In genomic region chr16:50267151-50267631, GRCh38 we compare ENCODE assay signal across 9 cellular contexts. TPM values are rescaled to one million over a fixed set of nuclear protein-coding genes. Genes with fewer than 3 reads are reported as not detected.
DNase-seq lines count a peak whose midpoint lies in the region; ATAC-seq and TF ChIP-seq lines count a peak whose summit lies in the region.
"Had no signal": no experiment of that assay in that cellular context is flagged by ENCODE, and none has a peak within 500 bp of the region (broad histone marks: within the 10 kb centered on the region; RNA-seq: fewer than 3 reads in every experiment).

No MANE protein-coding gene starts in this region.

- H3K4me2 ChIP-seq in mesenchymal stem cell (ENCODE audit: low read length, poor library complexity, severe bottlenecking), result no peak overlapping the region

- whole genome bisulfite sequencing in mesenchymal stem cell, result 91% methylated on average over 6 of the region's 8 CpGs

- TF ChIP-seq CTCF in AG04450 (IDR thresholded peaks at IDR 0.05; ENCODE audit: low read depth, low read length) (no peak), HFF-Myc (IDR thresholded peaks at IDR 0.05; ENCODE audit: low read depth, low read length, missing control alignments) (no peak)

- no peak for ATAC-seq in activated T-helper 17 cell treated with anti-CD3 and anti-CD28 coated beads, Interleukin-2, amount 50 U/mL, for 72 hours (replicated peaks)
- ATAC-seq in GM19452 (IDR thresholded peaks at IDR 0.05; ENCODE audit: unreplicated experiment), result no peak
- ATAC-seq in HG02642 (IDR thresholded peaks at IDR 0.05; ENCODE audit: poor library complexity, unreplicated experiment), result no peak

- H3K27ac ChIP-seq in AG04450 (ENCODE audit: low read depth, low read length) (no peak overlapping the region), mesenchymal stem cell (ENCODE audit: low read length, poor library complexity, severe bottlenecking) (no peak overlapping the region)

- H2BK15ac ChIP-seq in mesenchymal stem cell (ENCODE audit: low read depth, poor library complexity, severe bottlenecking), result peak overlapping the region; percentile 31

- H3K36me3 ChIP-seq in mesenchymal stem cell (ENCODE audit: control insufficient read depth in 1 of 2, insufficient read depth in 2 of 2, low read depth in 1 of 2, low read length in 2 of 2), result peaks cover 0 to 7% of the 10 kb centered on the region in 2 experiments

- H3K9ac ChIP-seq in mesenchymal stem cell (ENCODE audit: low read length), result peak overlapping the region; percentile 90

- no peak overlapping the region for H2BK5ac ChIP-seq in mesenchymal stem cell (ENCODE audit: low read depth, low read length, poor library complexity, severe bottlenecking)

- H3K4me3 ChIP-seq in AG04450 (ENCODE audit: low read depth, low read length) (peak overlapping the region; percentile 62; the same call in 1 of the 2 replicates), HFF-Myc (replicated peaks; ENCODE audit: low read depth, low read length) (peak overlapping the region; percentile 61), mesenchymal stem cell (ENCODE audit: insufficient read depth in 1 of 2, low read depth in 1 of 2, low read length in 2 of 2) (peak overlapping the region in 1 of 2 experiments; percentile 80)

- H2AK5ac ChIP-seq in mesenchymal stem cell (ENCODE audit: low read length, severe bottlenecking), result peak overlapping the region; percentile 20

- peak overlapping the region; percentile 45 for H4K91ac ChIP-seq in mesenchymal stem cell (ENCODE audit: low read length)

- peak overlapping the region in 1 of 2 experiments; percentile 70 for H3K18ac ChIP-seq in mesenchymal stem cell (ENCODE audit: low read depth in 1 of 2, low read length in 2 of 2)

- H3K4me3 Mint-ChIP-seq in activated T-helper 17 cell treated with anti-CD3 and anti-CD28 coated beads, Interleukin-2, amount 50 U/mL, for 72 hours, result peak overlapping the region; percentile 96

- no peak overlapping the region for H3K23ac ChIP-seq in mesenchymal stem cell (ENCODE audit: low read length in 2 of 2)

- H3K14ac ChIP-seq in mesenchymal stem cell (ENCODE audit: low read length in 2 of 2), result peak overlapping the region in 1 of 2 experiments; percentile 61

- peak overlapping the region in 1 of 2 experiments; percentile 13 for H3K4ac ChIP-seq in mesenchymal stem cell (ENCODE audit: low read depth in 1 of 2, low read length in 2 of 2)

- peaks cover 24% of the 10 kb centered on the region for H3K4me1 ChIP-seq in mesenchymal stem cell (ENCODE audit: control insufficient read depth, insufficient read depth, low read depth, low read length)

- no peaks in the 10 kb centered on the region for H3K9me3 Mint-ChIP-seq in activated T-helper 17 cell treated with anti-CD3 and anti-CD28 coated beads, Interleukin-2, amount 50 U/mL, for 72 hours

- no peak overlapping the region for H2AFZ ChIP-seq in mesenchymal stem cell (ENCODE audit: low read depth, low read length)

- H3K27me3 Mint-ChIP-seq in activated T-helper 17 cell treated with anti-CD3 and anti-CD28 coated beads, Interleukin-2, amount 50 U/mL, for 72 hours, result no peaks in the 10 kb centered on the region

- H4K8ac ChIP-seq in mesenchymal stem cell (ENCODE audit: low read length), result peak overlapping the region; percentile 45

- POLR2A ChIA-PET in AG04450 (lab: Yijun Ruan, JAX), result no interaction called here

- H2BK12ac ChIP-seq in mesenchymal stem cell (ENCODE audit: low read length in 2 of 2), result peak overlapping the region; percentile 18 to 65

- DNase-seq in AG04450 (ENCODE audit: low read depth, low spot score) (no peak), HFF-Myc (ENCODE audit: extremely low read depth, low read depth) (no peak), mesenchymal stem cell (no peak), NCI-H1105 treated with DMSO at 0.1 percent for 48 hours (lab: John Stamatoyannopoulos, UW) (no peak), T1000 (lab: John Stamatoyannopoulos, UW) (no peak)
- DNase-seq: NCI-H345 had no signal

- H3K36me3 Mint-ChIP-seq in activated T-helper 17 cell treated with anti-CD3 and anti-CD28 coated beads, Interleukin-2, amount 50 U/mL, for 72 hours (ENCODE audit: low read depth), result peaks cover 22% of the 10 kb centered on the region

- peak overlapping the region; percentile 99 for H3K27ac Mint-ChIP-seq in activated T-helper 17 cell treated with anti-CD3 and anti-CD28 coated beads, Interleukin-2, amount 50 U/mL, for 72 hours

- no peaks in the 10 kb centered on the region for H3K9me3 ChIP-seq in AG04450 (ENCODE audit: control insufficient read depth, insufficient read depth, low read length)
- H3K9me3 ChIP-seq in mesenchymal stem cell (ENCODE audit: control insufficient read depth, low read length), result no peaks in the 10 kb centered on the region

- CTCF ChIA-PET in AG04450 (lab: Charles Lee), result no interaction called here

- H3K27me3 ChIP-seq in AG04450 (ENCODE audit: control insufficient read depth, insufficient read depth, low read length) (no peaks in the 10 kb centered on the region), mesenchymal stem cell (ENCODE audit: control insufficient read depth in 1 of 2, insufficient read depth in 1 of 2, low read length in 2 of 2) (no peaks in the 10 kb centered on the region)

- peaks cover 43% of the 10 kb centered on the region for H3K4me1 Mint-ChIP-seq in activated T-helper 17 cell treated with anti-CD3 and anti-CD28 coated beads, Interleukin-2, amount 50 U/mL, for 72 hours

- H3K79me1 ChIP-seq in mesenchymal stem cell (replicated peaks; ENCODE audit: low read length, poor library complexity, severe bottlenecking), result peaks cover 10% of the 10 kb centered on the region

- H2BK120ac ChIP-seq in mesenchymal stem cell (ENCODE audit: low read depth, low read length), result peak overlapping the region; percentile 59

RNA-seq across cellular contexts. Expression of gene ADCY7, which starts 0.8 kb away (rescaled TPM):
- 8.5 and 9.7 TPM in 2 replicates for polyA plus RNA-seq in AG04450 (2011; rRNA removed)
- polyA minus RNA-seq in AG04450 (2011; rRNA and poly(A)+ RNA removed), result 18.2 and 32.4 TPM in 2 replicates
- 100 to 1,000 TPM; 156 to 173 TPM for total RNA-seq in activated T-helper 17 cell treated with anti-CD3 and anti-CD28 coated beads, Interleukin-2, amount 50 U/mL, for 72 hours
- polyA plus RNA-seq in mesenchymal stem cell (2013, experiment 1 of 2), result 6.2 TPM
- 6.4 TPM for polyA plus RNA-seq in mesenchymal stem cell (2013, experiment 2 of 2)
